ENCODE assay signal across 19 cellular contexts in the genomic region with DNA sequence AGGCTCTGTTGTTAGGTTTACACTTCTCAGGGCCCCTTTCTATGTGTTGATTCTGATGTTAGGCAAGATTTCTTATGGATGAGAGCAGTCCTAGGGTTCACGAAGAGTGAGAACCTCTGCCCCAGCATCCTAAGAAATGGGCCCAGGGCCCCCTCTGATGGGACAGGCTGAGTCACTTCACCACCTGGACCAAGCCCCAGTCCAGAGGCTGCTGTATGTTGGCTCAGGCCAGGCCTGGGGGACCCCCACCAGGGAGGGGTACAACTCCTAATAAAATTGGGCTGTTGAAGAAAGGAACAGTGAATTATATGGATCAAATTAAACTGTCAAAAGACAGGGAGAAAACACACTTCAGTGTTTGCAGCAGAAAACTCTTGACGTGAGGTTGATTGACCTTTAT.
DNase-seq lines count a peak whose midpoint lies in the region; ATAC-seq and TF ChIP-seq lines count a peak whose summit lies in the region.
"Had no signal": no experiment of that assay in that cellular context is flagged by ENCODE, and none has a peak within 500 bp of the region (broad histone marks: within the 10 kb centered on the region; RNA-seq: fewer than 3 reads in every experiment).

No MANE protein-coding gene starts in this region.

- ATAC-seq in activated CD4-positive, alpha-beta T cell treated with anti-CD3 and anti-CD28 coated beads for 36 hours = no peak
- no peak for ATAC-seq in HG02970 (IDR thresholded peaks at IDR 0.05; ENCODE audit: low FRiP score, unreplicated experiment)
- ATAC-seq: A549 had no signal

- H3K27me3 Mint-ChIP-seq in activated CD4-positive, alpha-beta T cell treated with anti-CD3 and anti-CD28 coated beads, Interleukin-2, amount 10 ng/mL, durations not matched to agents 24 days and 14 days = peaks cover 7% of the 10 kb centered on the region
- H3K27me3 Mint-ChIP-seq in activated CD4-positive, alpha-beta T cell treated with anti-CD3 and anti-CD28 coated beads for 36 hours = no peaks in the 10 kb centered on the region
- H3K27me3 Mint-ChIP-seq in osteocyte (ENCODE audit: unreplicated experiment) = peaks cover 8% of the 10 kb centered on the region

- H3K4me2 ChIP-seq in BLaER1 treated with 17β-estradiol and CSF1 and Interleukin-3, amounts not matched to agents 10 nM and 100 nM = peak overlapping the region in 10 of 11 experiments; percentile 86 to 97 (median 94); a peak in 18 of 22 replicates
- H3K4me2 ChIP-seq: A549 had no signal

- no peak for TF ChIP-seq CTCF in osteocyte (IDR thresholded peaks at IDR 0.05)

- no peak overlapping the region for H3K4me3 Mint-ChIP-seq in activated CD4-positive, alpha-beta T cell treated with anti-CD3 and anti-CD28 coated beads, Interleukin-2, amount 10 ng/mL, durations not matched to agents 24 days and 14 days
- H3K4me3 Mint-ChIP-seq in activated CD4-positive, alpha-beta T cell treated with anti-CD3 and anti-CD28 coated beads for 36 hours = no peak overlapping the region
- H3K4me3 Mint-ChIP-seq in osteocyte (ENCODE audit: unreplicated experiment) = no peak overlapping the region
- H3K4me3 Mint-ChIP-seq: CD4-positive, CD25-positive, alpha-beta regulatory T cell; CD8-positive, alpha-beta memory T cell; H9 had no signal

- intact Hi-C loops in activated CD4-positive, alpha-beta T cell treated with anti-CD3 and anti-CD28 coated beads, Interleukin-2, amount 10 ng/mL, durations not matched to agents 24 days and 14 days (cut with micrococcal nuclease) = no loop called here
- intact Hi-C loops in activated CD4-positive, alpha-beta T cell treated with anti-CD3 and anti-CD28 coated beads for 36 hours (cut with DNase I, micrococcal nuclease) = no loop called here

- CTCF ChIA-PET in activated CD4-positive, alpha-beta T cell treated with anti-CD3 and anti-CD28 coated beads for 36 hours (lab: Charles Lee) = no interaction called here

- H3K27me3 ChIP-seq in BLaER1 treated with 17β-estradiol and CSF1 and Interleukin-3, amounts not matched to agents 10 nM and 100 nM = peaks cover 0 to 38% (median 0%) of the 10 kb centered on the region in 11 experiments; a peak in 5 of 22 replicates

- H3K4me1 ChIP-seq in BLaER1 treated with 17β-estradiol and CSF1 and Interleukin-3, amounts not matched to agents 10 nM and 100 nM = peaks cover 48 to 74% (median 65%) of the 10 kb centered on the region in 10 experiments
- H3K4me1 ChIP-seq: A549 had no signal

- H3K27ac Mint-ChIP-seq in activated CD4-positive, alpha-beta T cell treated with anti-CD3 and anti-CD28 coated beads, Interleukin-2, amount 10 ng/mL, durations not matched to agents 24 days and 14 days = no peak overlapping the region
- no peak overlapping the region for H3K27ac Mint-ChIP-seq in activated CD4-positive, alpha-beta T cell treated with anti-CD3 and anti-CD28 coated beads for 36 hours
- H3K27ac Mint-ChIP-seq in osteocyte (ENCODE audit: unreplicated experiment) = no peak overlapping the region
- H3K27ac Mint-ChIP-seq: CD4-positive, CD25-positive, alpha-beta regulatory T cell; CD8-positive, alpha-beta memory T cell; H9 had no signal

- H3K9me3 ChIP-seq in BLaER1 treated with 17β-estradiol and CSF1 and Interleukin-3, amounts not matched to agents 10 nM and 100 nM (replicated peaks in 1 of 11) = peaks cover 0 to 7% (median 0%) of the 10 kb centered on the region in 11 experiments; a peak in 1 of 22 replicates
- no peaks in the 10 kb centered on the region for H3K9me3 ChIP-seq in KOPT-K1 (ENCODE audit: insufficient read depth, low read length, poor library complexity, severe bottlenecking)
- H3K9me3 ChIP-seq: A549 had no signal

- H3K27ac ChIP-seq in BLaER1 treated with 17β-estradiol and CSF1 and Interleukin-3, amounts not matched to agents 10 nM and 100 nM = no peak overlapping the region
- peak overlapping the region; percentile 22 for H3K27ac ChIP-seq in KOPT-K1 (ENCODE audit: low read depth, low read length, poor library complexity, severe bottlenecking)
- no peak overlapping the region for H3K27ac ChIP-seq in caudate nucleus (ENCODE audit: low read depth, low read length)
- H3K27ac ChIP-seq: 22Rv1, A549 had no signal

- no peaks in the 10 kb centered on the region for H3K36me3 ChIP-seq in BLaER1 treated with 17β-estradiol and CSF1 and Interleukin-3, amounts not matched to agents 10 nM and 100 nM
- H3K36me3 ChIP-seq in KOPT-K1 (ENCODE audit: insufficient read depth, low read length) = no peaks in the 10 kb centered on the region

- peaks cover 9% of the 10 kb centered on the region for H3K4me1 Mint-ChIP-seq in activated CD4-positive, alpha-beta T cell treated with anti-CD3 and anti-CD28 coated beads, Interleukin-2, amount 10 ng/mL, durations not matched to agents 24 days and 14 days
- peaks cover 3% of the 10 kb centered on the region for H3K4me1 Mint-ChIP-seq in activated CD4-positive, alpha-beta T cell treated with anti-CD3 and anti-CD28 coated beads for 36 hours
- H3K4me1 Mint-ChIP-seq in osteocyte (ENCODE audit: unreplicated experiment) = no peaks in the 10 kb centered on the region
- H3K4me1 Mint-ChIP-seq: CD4-positive, CD25-positive, alpha-beta regulatory T cell had no signal

- H3K9ac ChIP-seq in BLaER1 treated with 17β-estradiol and CSF1 and Interleukin-3, amounts not matched to agents 10 nM and 100 nM = no peak overlapping the region

- no peak overlapping the region for H3K4me3 ChIP-seq in BLaER1 treated with 17β-estradiol and CSF1 and Interleukin-3, amounts not matched to agents 10 nM and 100 nM
- H3K4me3 ChIP-seq: A549 had no signal

- H3K36me3 Mint-ChIP-seq in activated CD4-positive, alpha-beta T cell treated with anti-CD3 and anti-CD28 coated beads, Interleukin-2, amount 10 ng/mL, durations not matched to agents 24 days and 14 days (ENCODE audit: low read depth) = no peaks in the 10 kb centered on the region
- no peaks in the 10 kb centered on the region for H3K36me3 Mint-ChIP-seq in activated CD4-positive, alpha-beta T cell treated with anti-CD3 and anti-CD28 coated beads for 36 hours (ENCODE audit: low read depth)
- H3K36me3 Mint-ChIP-seq in osteocyte (ENCODE audit: unreplicated experiment) = no peaks in the 10 kb centered on the region
- H3K36me3 Mint-ChIP-seq: CD4-positive, CD25-positive, alpha-beta regulatory T cell; CD8-positive, alpha-beta memory T cell had no signal

- H4K20me1 ChIP-seq in BLaER1 treated with 17β-estradiol and CSF1 and Interleukin-3, amounts not matched to agents 10 nM and 100 nM = 0 out of 22 replicates have a peak, but pooled peaks cover 0 to 5% (median 0%) of the 10 kb centered on the region in 11 experiments

- DNase-seq in activated CD4-positive, alpha-beta T cell treated with anti-CD3 and anti-CD28 coated beads, Interleukin-2, amount 10 ng/mL, durations not matched to agents 24 days and 14 days = peak; percentile 37
- no peak for DNase-seq in activated CD4-positive, alpha-beta T cell treated with anti-CD3 and anti-CD28 coated beads for 36 hours
- DNase-seq in osteocyte (ENCODE audit: extremely low spot score, unreplicated experiment) = peak; percentile 69
- no peak for DNase-seq in T1000 (lab: John Stamatoyannopoulos, UW)
- DNase-seq in caudate nucleus (lab: John Stamatoyannopoulos, UW) = no peak
- DNase-seq: C1 segment of cervical spinal cord; CD4-positive, CD25-positive, alpha-beta regulatory T cell; CD8-positive, alpha-beta memory T cell; COR-L47; DMS 273 treated with DMSO at 0.1 percent for 48 hours; DMS53; EL; H9; KG1 had no signal

- no peaks in the 10 kb centered on the region for H3K9me3 Mint-ChIP-seq in activated CD4-positive, alpha-beta T cell treated with anti-CD3 and anti-CD28 coated beads, Interleukin-2, amount 10 ng/mL, durations not matched to agents 24 days and 14 days
- no peaks in the 10 kb centered on the region for H3K9me3 Mint-ChIP-seq in activated CD4-positive, alpha-beta T cell treated with anti-CD3 and anti-CD28 coated beads for 36 hours (ENCODE audit: low read depth)
- H3K9me3 Mint-ChIP-seq in osteocyte (ENCODE audit: unreplicated experiment) = no peaks in the 10 kb centered on the region
- H3K9me3 Mint-ChIP-seq: CD4-positive, CD25-positive, alpha-beta regulatory T cell; CD8-positive, alpha-beta memory T cell had no signal

- POLR2A ChIA-PET in activated CD4-positive, alpha-beta T cell treated with anti-CD3 and anti-CD28 coated beads for 36 hours (lab: Charles Lee) = no interaction called here

Comparison
In these comparisons a context has a peak if more than half of its experiments do, and no peak if none do; other contexts are left out.
1. DNase-seq: peak in activated CD4-positive, alpha-beta T cell treated with anti-CD3 and anti-CD28 coated beads, Interleukin-2, amount 10 ng/mL, durations not matched to agents 24 days and 14 days (single experiment) and osteocyte (single experiment); none in activated CD4-positive, alpha-beta T cell treated with anti-CD3 and anti-CD28 coated beads for 36 hours (single experiment), T1000 (single experiment) and caudate nucleus (0 of 61).